In the genomic region with DNA sequence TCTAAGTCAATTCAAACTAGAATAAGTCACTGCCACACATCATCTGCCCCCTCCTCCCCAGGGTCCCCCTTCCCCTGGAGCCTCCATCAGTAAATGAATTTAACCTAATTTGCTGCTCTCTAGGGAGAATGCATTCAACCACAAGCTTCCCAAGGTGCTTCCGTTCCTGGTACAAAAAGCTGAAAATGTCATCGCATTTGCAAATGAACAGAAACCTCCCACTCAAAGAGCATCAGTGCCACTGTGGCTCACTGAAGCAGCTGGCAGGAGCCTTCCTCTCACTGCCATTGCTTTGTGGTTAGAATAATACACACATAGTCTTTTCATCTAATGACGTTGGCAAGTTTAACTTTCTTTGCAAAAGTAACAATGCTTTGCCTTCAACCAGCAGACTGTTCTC, we compare ENCODE assay signal across 10 cellular contexts.
A peak's percentile ranks its signal among the peaks of the same experiment; 100 is the strongest.
DNase-seq lines count a peak whose midpoint lies in the region; ATAC-seq and TF ChIP-seq lines count a peak whose summit lies in the region.
"Had no signal": no experiment of that assay in that cellular context is flagged by ENCODE, and none has a peak within 500 bp of the region (broad histone marks: within the 10 kb centered on the region; RNA-seq: fewer than 3 reads in every experiment).

No MANE protein-coding gene starts in this region.

- no peak overlapping the region for H4K8ac ChIP-seq in trophoblast cell (ENCODE audit: low read depth, low read length)

- no peak overlapping the region for H2BK12ac ChIP-seq in trophoblast cell (ENCODE audit: low read length)

- H3K36me3 Mint-ChIP-seq in neural crest cell (ENCODE audit: low read depth) = no peaks in the 10 kb centered on the region
- H3K36me3 Mint-ChIP-seq: naive thymus-derived CD8-positive, alpha-beta T cell had no signal

- H2AFZ ChIP-seq in MM.1S (ENCODE audit: low read length) (no peak overlapping the region), trophoblast cell (ENCODE audit: insufficient read depth, low read length, poor library complexity) (no peak overlapping the region)

- H3K4me3 ChIP-seq in MM.1S (ENCODE audit: low read length) (no peak overlapping the region), sigmoid colon (no peak overlapping the region), trophoblast cell (ENCODE audit: low read depth, low read length) (no peak overlapping the region)

- H3F3A ChIP-seq in MM.1S (ENCODE audit: insufficient read depth, low read length) = peaks cover 25% of the 10 kb centered on the region

- TF ChIP-seq POLR2A in sigmoid colon (IDR thresholded peaks at IDR 0.05) = no peak

- H3K9me3 Mint-ChIP-seq in neural crest cell = no peaks in the 10 kb centered on the region
- H3K9me3 Mint-ChIP-seq: naive thymus-derived CD8-positive, alpha-beta T cell had no signal

- no peak overlapping the region for H3K23ac ChIP-seq in trophoblast cell (ENCODE audit: low read length)

- peaks cover 4% of the 10 kb centered on the region; the same call in 1 of the 2 replicates for H4K20me1 ChIP-seq in MM.1S (ENCODE audit: insufficient read depth, low read length)

- H3K36me3 ChIP-seq in MM.1S (replicated peaks; ENCODE audit: insufficient read depth, low read length) (no peaks in the 10 kb centered on the region), sigmoid colon (no peaks in the 10 kb centered on the region), trophoblast cell (ENCODE audit: control insufficient read depth in 1 of 2, insufficient read depth in 2 of 2, low read length in 2 of 2) (no peaks in the 10 kb centered on the region)

- H2BK120ac ChIP-seq in trophoblast cell (ENCODE audit: insufficient read depth, low read length, poor library complexity) = no peak overlapping the region

- H3K4me2 ChIP-seq in MM.1S (ENCODE audit: low read depth, low read length) (peak overlapping the region; percentile 48), trophoblast cell (ENCODE audit: low read length) (no peak overlapping the region)

- TF ChIP-seq EP300 in sigmoid colon (IDR thresholded peaks at IDR 0.05) = no peak

- peak; percentile 90 for DNase-seq in MM.1S
- no peak for DNase-seq in neural crest cell (ENCODE audit: low read depth, low spot score)
- no peak for DNase-seq in sigmoid colon
- DNase-seq in stimulated activated CD4-positive, alpha-beta T cell treated with anti-CD3 and anti-CD28 coated beads, Interleukin-2, amount 100 ng/mL, for 24 hours = no peak
- no peak for DNase-seq in trophoblast cell
- DNase-seq: PC-3 had no signal

- H3K4me3 Mint-ChIP-seq in neural crest cell = peak overlapping the region; percentile 14
- H3K4me3 Mint-ChIP-seq: naive thymus-derived CD8-positive, alpha-beta T cell had no signal

- H3K9ac ChIP-seq in MM.1S (ENCODE audit: low read length) = no peak overlapping the region
- no peak overlapping the region for H3K9ac ChIP-seq in trophoblast cell (ENCODE audit: low read length)

- no peaks in the 10 kb centered on the region for H3K79me1 ChIP-seq in trophoblast cell (ENCODE audit: low read length)

- no peaks in the 10 kb centered on the region for H3K9me2 ChIP-seq in MM.1S (replicated peaks; ENCODE audit: insufficient read depth, low read length)

- TF ChIP-seq CTCF in MM.1S (IDR thresholded peaks at IDR 0.05; ENCODE audit: low read length) (no peak), neural crest cell (conservative IDR thresholded peaks at IDR 0.05) (no peak), sigmoid colon (IDR thresholded peaks at IDR 0.05) (no peak)

- whole genome bisulfite sequencing in sigmoid colon, 2 donors = 31 to 54% methylated on average over 3 of the region's 3 CpGs
- WGBS in trophoblast cell (ENCODE audit: extremely low coverage, insufficient coverage, insufficient read length) = no CpG with 5 or more reads among the region's 3 CpGs

- no peak overlapping the region for H4K12ac ChIP-seq in trophoblast cell (ENCODE audit: low read depth, low read length)

- H3K27ac ChIP-seq in MM.1S (ENCODE audit: low read length) (peak overlapping the region; percentile 17; the same call in 1 of the 2 replicates), sigmoid colon (no peak overlapping the region), trophoblast cell (ENCODE audit: low read depth, low read length) (no peak overlapping the region)

- no peak overlapping the region for H2AK5ac ChIP-seq in trophoblast cell (ENCODE audit: low read length)

- H3K27me3 Mint-ChIP-seq in neural crest cell (ENCODE audit: low read depth) = peaks cover 12% of the 10 kb centered on the region

- intact Hi-C loops in sigmoid colon (cut with DNase I) = no loop called here

- no peak overlapping the region for H4K91ac ChIP-seq in trophoblast cell (ENCODE audit: low read depth, low read length)

- H3K14ac ChIP-seq in trophoblast cell (ENCODE audit: low read length) = no peak overlapping the region

- H3K9me3 ChIP-seq in MM.1S (replicated peaks; ENCODE audit: insufficient read depth, low read length) (no peaks in the 10 kb centered on the region), sigmoid colon (no peaks in the 10 kb centered on the region), trophoblast cell (ENCODE audit: insufficient read depth, low read depth, low read length) (no peaks in the 10 kb centered on the region)

- ATAC-seq in GM18867 (IDR thresholded peaks at IDR 0.05; ENCODE audit: unreplicated experiment) (peak; percentile 83), HG02588 (IDR thresholded peaks at IDR 0.05; ENCODE audit: unreplicated experiment) (peak; percentile 75), HG02870 (IDR thresholded peaks at IDR 0.05; ENCODE audit: unreplicated experiment) (no peak)
- ATAC-seq: naive thymus-derived CD8-positive, alpha-beta T cell; PC-3 had no signal

- H3K79me2 ChIP-seq in MM.1S (ENCODE audit: low read length) = no peaks in the 10 kb centered on the region
- H3K79me2 ChIP-seq in trophoblast cell (ENCODE audit: control insufficient read depth, insufficient read depth, low read length, poor library complexity) = no peaks in the 10 kb centered on the region

- peak overlapping the region; percentile 13 for H3K27ac Mint-ChIP-seq in neural crest cell (ENCODE audit: unreplicated experiment)

- H3K18ac ChIP-seq in trophoblast cell (ENCODE audit: low read length) = no peak overlapping the region

- H3K4me1 Mint-ChIP-seq in neural crest cell = peaks cover 41% of the 10 kb centered on the region

- H3K4ac ChIP-seq in trophoblast cell (ENCODE audit: low read depth, low read length) = no peak overlapping the region

- peaks cover 8% of the 10 kb centered on the region; the same call in 1 of the 2 replicates for H3K27me3 ChIP-seq in MM.1S (replicated peaks; ENCODE audit: insufficient read depth, low read length)
- no peaks in the 10 kb centered on the region for H3K27me3 ChIP-seq in sigmoid colon
- H3K27me3 ChIP-seq in trophoblast cell (ENCODE audit: insufficient read depth, low read length) = no peaks in the 10 kb centered on the region

- H3K4me1 ChIP-seq in MM.1S (ENCODE audit: low read length) = peaks cover 32% of the 10 kb centered on the region
- no peaks in the 10 kb centered on the region for H3K4me1 ChIP-seq in sigmoid colon
- no peaks in the 10 kb centered on the region for H3K4me1 ChIP-seq in trophoblast cell (ENCODE audit: control insufficient read depth in 1 of 2, insufficient read depth in 2 of 2, low read length in 2 of 2)

- no peak overlapping the region for H2BK5ac ChIP-seq in trophoblast cell (ENCODE audit: low read depth, low read length, poor library complexity)
